Comparison of ENCODE assay signal across 23 cellular contexts in genomic region chr17:76009447-76009846, GRCh38. TPM values are rescaled to one million over a fixed set of nuclear protein-coding genes. Genes with fewer than 3 reads are reported as not detected.
DNase-seq lines count a peak whose midpoint lies in the region; ATAC-seq, FAIRE-seq and TF ChIP-seq lines count a peak whose summit lies in the region.
"Had no signal": no experiment of that assay in that cellular context is flagged by ENCODE, and none has a peak within 500 bp of the region (broad histone marks: within the 10 kb centered on the region; RNA-seq: fewer than 3 reads in every experiment).

No MANE protein-coding gene starts in this region.

- intact Hi-C loops in Panc1 (cut with micrococcal nuclease; ENCODE audit: unreplicated experiment) (no loop called here), HepG2 (cut with micrococcal nuclease; ENCODE audit: unreplicated experiment) (no loop called here), sciatic nerve (cut with DNase I) (loop anchor here (5.0 kb wide), 1 partner anchor 102 kb away; no protein-coding TSS in a partner anchor)

- no peak for TF ChIP-seq RAD21 in HepG2 (CRISPR knock-in tag; IDR thresholded peaks at IDR 0.05)

- no peak overlapping the region for H3K4me3 ChIP-seq in BLaER1 treated with 17β-estradiol and CSF1 and Interleukin-3, amounts not matched to agents 10 nM and 100 nM
- H3K4me3 ChIP-seq in Panc1 (ENCODE audit: low read depth in 2 of 2, low read length in 2 of 2) (no peak overlapping the region), HepG2 (replicated peaks in 1 of 3; ENCODE audit: insufficient read depth in 1 of 3, low read depth in 2 of 3, low read length in 3 of 3) (no peak overlapping the region)
- H3K4me3 ChIP-seq: Peyer's patch had no signal

- FAIRE-seq in HepG2 (lab: Jason Lieb, UNC) (no peak), H54 (lab: Jason Lieb, UNC) (no peak)
- FAIRE-seq: GM12891 had no signal

- ATAC-seq in Panc1 = no peak
- ATAC-seq in HepG2 = no peak
- no peak for ATAC-seq in sciatic nerve
- ATAC-seq in activated CD4-positive, CD25-positive, alpha-beta regulatory T cell treated with anti-CD3 and anti-CD28 coated beads, Interleukin-2, amount 50 U/mL, for 24 hours = no peak
- ATAC-seq: SK-N-SH treated with all-trans-retinoic acid at 6 μM for 48 hours had no signal

- TF ChIP-seq CTCF in Panc1 (IDR thresholded peaks at IDR 0.05) = no peak
- no peak for TF ChIP-seq CTCF in HepG2 (CRISPR knock-in tag; IDR thresholded peaks at IDR 0.05)

- peak overlapping the region in 3 of 11 experiments; percentile 2 to 28 (median 7); a peak in 3 of 22 replicates for H3K27ac ChIP-seq in BLaER1 treated with 17β-estradiol and CSF1 and Interleukin-3, amounts not matched to agents 10 nM and 100 nM
- no peak overlapping the region for H3K27ac ChIP-seq in Panc1 (ENCODE audit: low read length)
- H3K27ac ChIP-seq in HepG2 (ENCODE audit: extremely low read length, insufficient read depth, low read length) = no peak overlapping the region
- H3K27ac ChIP-seq: HL-60, KMS-11, Peyer's patch had no signal

- H3K27me3 ChIP-seq in BLaER1 treated with 17β-estradiol and CSF1 and Interleukin-3, amounts not matched to agents 10 nM and 100 nM = no peaks in the 10 kb centered on the region
- H3K27me3 ChIP-seq in Panc1 (ENCODE audit: control insufficient read depth, insufficient read depth, low read length) (no peaks in the 10 kb centered on the region), HepG2 (ENCODE audit: control insufficient read depth in 1 of 2, insufficient read depth in 2 of 2, low read length in 2 of 2) (no peaks in the 10 kb centered on the region)
- H3K27me3 ChIP-seq: BE2C, Peyer's patch had no signal

- H2AFZ ChIP-seq in HepG2 (ENCODE audit: low read length) = no peak overlapping the region

- TF ChIP-seq EP300 in HepG2 (IDR thresholded peaks at IDR 0.05; ENCODE audit: low read depth in 2 of 2, low read length in 2 of 2) (no peak), HepG2 (CRISPR knock-in tag; IDR thresholded peaks at IDR 0.05; ENCODE audit: borderline replicate concordance) (no peak)

- in situ Hi-C loops in Panc1 (cut with HindIII; ENCODE audit: low pct_unique_long_range_greater_than_20kb, low sequenced_read_pairs) (no loop called here), HepG2 (cut with HindIII; ENCODE audit: extremely low pct_ligation_motif_present, low pct_unique_long_range_greater_than_20kb) (loop anchor here (5.0 kb wide), 2 partner anchors 52 to 102 kb away; no protein-coding TSS in a partner anchor)

- no peaks in the 10 kb centered on the region for H4K20me1 ChIP-seq in BLaER1 treated with 17β-estradiol and CSF1 and Interleukin-3, amounts not matched to agents 10 nM and 100 nM
- H4K20me1 ChIP-seq in HepG2 (ENCODE audit: insufficient read depth, low read length) = no peaks in the 10 kb centered on the region

- WGBS in HepG2 (ENCODE audit: low lambda C conversion rate) = 94% methylated on average over 20 of the region's 20 CpGs

- peaks cover 0 to 6% (median 3%) of the 10 kb centered on the region in 11 experiments; a peak in 7 of 22 replicates for H3K36me3 ChIP-seq in BLaER1 treated with 17β-estradiol and CSF1 and Interleukin-3, amounts not matched to agents 10 nM and 100 nM
- H3K36me3 ChIP-seq in Panc1 (ENCODE audit: control insufficient read depth, insufficient read depth, low read length) (no peaks in the 10 kb centered on the region), HepG2 (replicated peaks in 1 of 2; ENCODE audit: control insufficient read depth in 1 of 2, insufficient read depth in 2 of 2, low read length in 2 of 2) (peaks cover 0 to 6% of the 10 kb centered on the region in 2 experiments; a peak in 2 of 5 replicates)
- H3K36me3 ChIP-seq: BE2C had no signal

- H3K4me2 ChIP-seq in BLaER1 treated with 17β-estradiol and CSF1 and Interleukin-3, amounts not matched to agents 10 nM and 100 nM = peak overlapping the region in 9 of 11 experiments; percentile 36 to 72 (median 58); a peak in 11 of 22 replicates
- no peak overlapping the region for H3K4me2 ChIP-seq in HepG2 (ENCODE audit: low read depth, low read length)
- H3K4me2 ChIP-seq: KMS-11 had no signal

- peak overlapping the region in 1 of 11 experiments; percentile 31; a peak in 2 of 22 replicates for H3K9ac ChIP-seq in BLaER1 treated with 17β-estradiol and CSF1 and Interleukin-3, amounts not matched to agents 10 nM and 100 nM
- H3K9ac ChIP-seq in HepG2 (ENCODE audit: insufficient read depth, low read depth, low read length) = no peak overlapping the region
- H3K9ac ChIP-seq: KMS-11 had no signal

- DNase-seq in Panc1 (ENCODE audit: low read depth, low spot score) (no peak), HepG2 (ENCODE audit: low spot score) (no peak), sciatic nerve (ENCODE audit: low spot score) (peak; percentile 55), H54 (ENCODE audit: insufficient read length, low spot score) (no peak), occipital lobe (lab: John Stamatoyannopoulos, UW) (no peak)
- DNase-seq: BE2C; CD4-positive, alpha-beta T cell; COR-L47; DND-41; H7; HFFc6; NCI-H1105; NCI-H2029 treated with DMSO at 0.1 percent for 48 hours; NCI-H226; NCI-H510A treated with DMSO at 0.1 percent for 48 hours; NCI-H748 treated with DMSO at 0.1 percent for 48 hours; Peyer's patch had no signal

- POLR2A ChIA-PET in Panc1 (lab: Charles Lee) (no interaction called here), HepG2 (lab: Yijun Ruan, JAX) (interaction anchor here (0.6 to 1.5 kb wide), 4 partner anchors 9 to 154 kb away, joined by 3 to 5 read pairs (median 4); partner anchors contain the start of genes CDK3, MRPL38 and WBP2)

- no peaks in the 10 kb centered on the region for H3K79me2 ChIP-seq in HepG2 (ENCODE audit: insufficient read depth, low read length)

- no peaks in the 10 kb centered on the region for H3K9me3 ChIP-seq in BLaER1 treated with 17β-estradiol and CSF1 and Interleukin-3, amounts not matched to agents 10 nM and 100 nM (replicated peaks in 1 of 11)
- H3K9me3 ChIP-seq in Panc1 (ENCODE audit: control insufficient read depth, insufficient read depth, low read depth, low read length) = no peaks in the 10 kb centered on the region
- H3K9me3 ChIP-seq in HepG2 (ENCODE audit: low read length) = no peaks in the 10 kb centered on the region
- H3K9me3 ChIP-seq: BE2C, Peyer's patch had no signal

- peaks cover 0 to 67% (median 41%) of the 10 kb centered on the region in 10 experiments; a peak in 17 of 20 replicates for H3K4me1 ChIP-seq in BLaER1 treated with 17β-estradiol and CSF1 and Interleukin-3, amounts not matched to agents 10 nM and 100 nM
- H3K4me1 ChIP-seq in Panc1 (ENCODE audit: control insufficient read depth, insufficient read depth, low read length) (peaks cover 15% of the 10 kb centered on the region), HepG2 (ENCODE audit: insufficient read depth, low read length) (peaks cover 21% of the 10 kb centered on the region)
- H3K4me1 ChIP-seq: BE2C had no signal

- CTCF ChIA-PET in Panc1 (lab: Charles Lee) (interaction anchor here (0.6 to 1.8 kb wide), 2 partner anchors 9 to 102 kb away, joined by 3 to 8 read pairs; partner anchors contain the start of gene CDK3), HepG2 (lab: Yijun Ruan, JAX; ENCODE audit: low intra/inter-chr PET ratio, low total read pairs) (no interaction called here)

- TF ChIP-seq POLR2A in HepG2 (IDR thresholded peaks at IDR 0.05; ENCODE audit: insufficient read depth in 1 of 2, low read depth in 2 of 2, low read length in 2 of 2) (no peak), H54 (IDR thresholded peaks at IDR 0.05; ENCODE audit: low read depth, low read length) (no peak)

- BruUV-seq in Panc1 (replicated peaks; lab: Mats Ljungman, UMichigan) = TSS peak; percentile 82
- BruUV-seq in HepG2 (replicated peaks; lab: Mats Ljungman, UMichigan) = no TSS peak

RNA-seq across cellular contexts. Expression of gene CDK3, which starts 8.8 kb away (rescaled TPM):
- 11.9 TPM for total RNA-seq in Panc1 (2021; ENCODE audit: unreplicated experiment)
- 7.0 TPM for polyA plus RNA-seq in Panc1 (2012; ENCODE audit: insufficient read length)
- total RNA-seq in HepG2 (2016; rRNA removed; fragmentation: Illumina TruSeq; extraction: Trizol) = 2.0 and 5.8 TPM in 2 replicates
- total RNA-seq in HepG2 (2016; cell fraction: cytosol; rRNA removed; fragmentation: Illumina TruSeq; extraction: Trizol; ENCODE audit: low read depth) = 1.8 and 2.5 TPM in 2 replicates
- total RNA-seq in HepG2 (2016; cell fraction: insoluble cytoplasmic fraction; rRNA removed; fragmentation: Illumina TruSeq; extraction: Trizol) = 1.6 and 5.0 TPM in 2 replicates
- total RNA-seq in HepG2 (2016; cell fraction: membrane; rRNA removed; fragmentation: Illumina TruSeq; extraction: Trizol) = 2.3 TPM in 2 replicates
- 7.8 and 9.0 TPM in 2 replicates for total RNA-seq in HepG2 (2016; cell fraction: nucleus; rRNA removed; fragmentation: Illumina TruSeq; extraction: Trizol)
- polyA plus RNA-seq in HepG2 (2011; rRNA removed) = 11.4 and 18.0 TPM in 2 replicates
- polyA plus RNA-seq in HepG2 (2011; cell fraction: cytosol; rRNA removed) = 5.4 and 6.1 TPM in 2 replicates
- 90.2 and 107 TPM in 2 replicates for polyA plus RNA-seq in HepG2 (2011; cell fraction: nucleus; rRNA removed)
- polyA plus RNA-seq in HepG2 (2012) = 10.2 and 11.2 TPM in 2 replicates
- 0.93 and 1.5 TPM in 2 replicates for polyA plus RNA-seq in HepG2 (2016; cell fraction: cytosol; fragmentation: Illumina TruSeq; extraction: Trizol; ENCODE audit: low read depth)
- polyA plus RNA-seq in HepG2 (2016; cell fraction: insoluble cytoplasmic fraction; fragmentation: Illumina TruSeq; extraction: Trizol; ENCODE audit: low read depth) = 1.1 and 1.4 TPM in 2 replicates
- polyA plus RNA-seq in HepG2 (2016; cell fraction: membrane; fragmentation: Illumina TruSeq; extraction: Trizol; ENCODE audit: low read depth) = 1.8 and 2.0 TPM in 2 replicates
- polyA plus RNA-seq in HepG2 (2016; cell fraction: nucleus; fragmentation: Illumina TruSeq; extraction: Trizol; ENCODE audit: insufficient read depth, low read depth) = 29.8 and 32.4 TPM in 2 replicates
- 0.84 and 2.9 TPM in 2 replicates for polyA minus RNA-seq in HepG2 (2011; rRNA and poly(A)+ RNA removed; ENCODE audit: low replicate concordance)
- polyA minus RNA-seq in HepG2 (2011; cell fraction: cytosol; rRNA and poly(A)+ RNA removed) = 0.62 and 1.3 TPM in 2 replicates
- polyA minus RNA-seq in HepG2 (2011; cell fraction: nucleus; rRNA and poly(A)+ RNA removed) = 4.0 and 7.6 TPM in 2 replicates
- total RNA-seq in sciatic nerve = 5.2 TPM
- total RNA-seq in occipital lobe = 0.78 TPM

RNA-seq across cellular contexts. Expression of gene EVPL, which starts 17.7 kb away (rescaled TPM):
- total RNA-seq in Panc1 (2021; ENCODE audit: unreplicated experiment) = 36.4 TPM
- polyA plus RNA-seq in Panc1 (2012; ENCODE audit: insufficient read length) = 44.9 TPM
- 3.6 and 8.2 TPM in 2 replicates for total RNA-seq in HepG2 (2016; rRNA removed; fragmentation: Illumina TruSeq; extraction: Trizol)
- total RNA-seq in HepG2 (2016; cell fraction: cytosol; rRNA removed; fragmentation: Illumina TruSeq; extraction: Trizol; ENCODE audit: low read depth) = 1.1 and 1.8 TPM in 2 replicates
- 2.4 and 9.2 TPM in 2 replicates for total RNA-seq in HepG2 (2016; cell fraction: insoluble cytoplasmic fraction; rRNA removed; fragmentation: Illumina TruSeq; extraction: Trizol)
- total RNA-seq in HepG2 (2016; cell fraction: membrane; rRNA removed; fragmentation: Illumina TruSeq; extraction: Trizol) = 1.1 and 1.4 TPM in 2 replicates
- 8.8 and 9.0 TPM in 2 replicates for total RNA-seq in HepG2 (2016; cell fraction: nucleus; rRNA removed; fragmentation: Illumina TruSeq; extraction: Trizol)
- polyA plus RNA-seq in HepG2 (2011; rRNA removed) = 2.1 and 4.3 TPM in 2 replicates
- 0.99 and 1.4 TPM in 2 replicates for polyA plus RNA-seq in HepG2 (2011; cell fraction: cytosol; rRNA removed)
- polyA plus RNA-seq in HepG2 (2011; cell fraction: nucleus; rRNA removed) = 26.0 and 30.5 TPM in 2 replicates
- polyA plus RNA-seq in HepG2 (2012) = 3.9 and 4.6 TPM in 2 replicates
- 0.88 and 1.3 TPM in 2 replicates for polyA plus RNA-seq in HepG2 (2016; cell fraction: cytosol; fragmentation: Illumina TruSeq; extraction: Trizol; ENCODE audit: low read depth)
- 2.9 and 4.4 TPM in 2 replicates for polyA plus RNA-seq in HepG2 (2016; cell fraction: insoluble cytoplasmic fraction; fragmentation: Illumina TruSeq; extraction: Trizol; ENCODE audit: low read depth)
- polyA plus RNA-seq in HepG2 (2016; cell fraction: membrane; fragmentation: Illumina TruSeq; extraction: Trizol; ENCODE audit: low read depth) = 1.0 and 1.6 TPM in 2 replicates
- polyA plus RNA-seq in HepG2 (2016; cell fraction: nucleus; fragmentation: Illumina TruSeq; extraction: Trizol; ENCODE audit: insufficient read depth, low read depth) = 26.6 and 28.0 TPM in 2 replicates
- polyA minus RNA-seq in HepG2 (2011; rRNA and poly(A)+ RNA removed; ENCODE audit: low replicate concordance) = 3.4 and 3.8 TPM in 2 replicates
- 3.0 TPM in 2 replicates for polyA minus RNA-seq in HepG2 (2011; cell fraction: cytosol; rRNA and poly(A)+ RNA removed)
- polyA minus RNA-seq in HepG2 (2011; cell fraction: nucleus; rRNA and poly(A)+ RNA removed) = 4.9 and 7.6 TPM in 2 replicates
- 1.2 TPM for total RNA-seq in sciatic nerve
- total RNA-seq in occipital lobe = not detected
- total RNA-seq: H7, HFFc6 had no signal

RNA-seq across cellular contexts. Expression of gene TEN1, which starts 30.4 kb away (rescaled TPM):
- 41.3 TPM for total RNA-seq in Panc1 (2021; ENCODE audit: unreplicated experiment)
- polyA plus RNA-seq in Panc1 (2012; ENCODE audit: insufficient read length) = 57.2 TPM
- 14.7 and 18.0 TPM in 2 replicates for total RNA-seq in HepG2 (2016; rRNA removed; fragmentation: Illumina TruSeq; extraction: Trizol)
- 26.3 and 36.8 TPM in 2 replicates for total RNA-seq in HepG2 (2016; cell fraction: cytosol; rRNA removed; fragmentation: Illumina TruSeq; extraction: Trizol; ENCODE audit: low read depth)
- total RNA-seq in HepG2 (2016; cell fraction: insoluble cytoplasmic fraction; rRNA removed; fragmentation: Illumina TruSeq; extraction: Trizol) = 13.8 and 19.0 TPM in 2 replicates
- 38.9 and 47.5 TPM in 2 replicates for total RNA-seq in HepG2 (2016; cell fraction: membrane; rRNA removed; fragmentation: Illumina TruSeq; extraction: Trizol)
- 9.0 and 10.9 TPM in 2 replicates for total RNA-seq in HepG2 (2016; cell fraction: nucleus; rRNA removed; fragmentation: Illumina TruSeq; extraction: Trizol)
- polyA plus RNA-seq in HepG2 (2011; rRNA removed) = 21.3 and 29.4 TPM in 2 replicates
- polyA plus RNA-seq in HepG2 (2011; cell fraction: cytosol; rRNA removed) = 20.7 and 26.7 TPM in 2 replicates
- 68.4 and 69.7 TPM in 2 replicates for polyA plus RNA-seq in HepG2 (2011; cell fraction: nucleus; rRNA removed)
- 17.2 and 19.1 TPM in 2 replicates for polyA plus RNA-seq in HepG2 (2012)
- 36.8 and 50.4 TPM in 2 replicates for polyA plus RNA-seq in HepG2 (2016; cell fraction: cytosol; fragmentation: Illumina TruSeq; extraction: Trizol; ENCODE audit: low read depth)
- 17.0 and 17.1 TPM in 2 replicates for polyA plus RNA-seq in HepG2 (2016; cell fraction: insoluble cytoplasmic fraction; fragmentation: Illumina TruSeq; extraction: Trizol; ENCODE audit: low read depth)
- polyA plus RNA-seq in HepG2 (2016; cell fraction: membrane; fragmentation: Illumina TruSeq; extraction: Trizol; ENCODE audit: low read depth) = 37.6 and 44.5 TPM in 2 replicates
- 23.5 and 24.6 TPM in 2 replicates for polyA plus RNA-seq in HepG2 (2016; cell fraction: nucleus; fragmentation: Illumina TruSeq; extraction: Trizol; ENCODE audit: insufficient read depth, low read depth)
- 12.3 and 13.2 TPM in 2 replicates for polyA minus RNA-seq in HepG2 (2011; rRNA and poly(A)+ RNA removed; ENCODE audit: low replicate concordance)
- 3.3 and 7.8 TPM in 2 replicates for polyA minus RNA-seq in HepG2 (2011; cell fraction: cytosol; rRNA and poly(A)+ RNA removed)
- polyA minus RNA-seq in HepG2 (2011; cell fraction: nucleus; rRNA and poly(A)+ RNA removed) = 6.5 and 7.1 TPM in 2 replicates
- total RNA-seq in sciatic nerve = 8.1 TPM
- 7.3 TPM for total RNA-seq in occipital lobe

RNA-seq across cellular contexts. Expression of gene ACOX1, which starts 30.5 kb away (rescaled TPM):
- 53.5 TPM for total RNA-seq in Panc1 (2021; ENCODE audit: unreplicated experiment)
- polyA plus RNA-seq in Panc1 (2012; ENCODE audit: insufficient read length) = 26.8 TPM
- 120 and 156 TPM in 2 replicates for total RNA-seq in HepG2 (2016; rRNA removed; fragmentation: Illumina TruSeq; extraction: Trizol)
- 10.7 and 14.1 TPM in 2 replicates for total RNA-seq in HepG2 (2016; cell fraction: cytosol; rRNA removed; fragmentation: Illumina TruSeq; extraction: Trizol; ENCODE audit: low read depth)
- total RNA-seq in HepG2 (2016; cell fraction: insoluble cytoplasmic fraction; rRNA removed; fragmentation: Illumina TruSeq; extraction: Trizol) = 117 and 150 TPM in 2 replicates
- 29.9 and 30.7 TPM in 2 replicates for total RNA-seq in HepG2 (2016; cell fraction: membrane; rRNA removed; fragmentation: Illumina TruSeq; extraction: Trizol)
- total RNA-seq in HepG2 (2016; cell fraction: nucleus; rRNA removed; fragmentation: Illumina TruSeq; extraction: Trizol) = 86.5 and 102 TPM in 2 replicates
- polyA plus RNA-seq in HepG2 (2011; rRNA removed) = 84.2 and 86.4 TPM in 2 replicates
- 56.8 and 64.7 TPM in 2 replicates for polyA plus RNA-seq in HepG2 (2011; cell fraction: cytosol; rRNA removed)
- 77.2 and 84.5 TPM in 2 replicates for polyA plus RNA-seq in HepG2 (2011; cell fraction: nucleus; rRNA removed)
- polyA plus RNA-seq in HepG2 (2012) = 59.6 and 89.0 TPM in 2 replicates
- 5.3 and 5.6 TPM in 2 replicates for polyA plus RNA-seq in HepG2 (2016; cell fraction: cytosol; fragmentation: Illumina TruSeq; extraction: Trizol; ENCODE audit: low read depth)
- polyA plus RNA-seq in HepG2 (2016; cell fraction: insoluble cytoplasmic fraction; fragmentation: Illumina TruSeq; extraction: Trizol; ENCODE audit: low read depth) = 71.5 and 71.7 TPM in 2 replicates
- polyA plus RNA-seq in HepG2 (2016; cell fraction: membrane; fragmentation: Illumina TruSeq; extraction: Trizol; ENCODE audit: low read depth) = 8.6 and 11.1 TPM in 2 replicates
- polyA plus RNA-seq in HepG2 (2016; cell fraction: nucleus; fragmentation: Illumina TruSeq; extraction: Trizol; ENCODE audit: insufficient read depth, low read depth) = 66.2 and 73.5 TPM in 2 replicates
- polyA minus RNA-seq in HepG2 (2011; rRNA and poly(A)+ RNA removed; ENCODE audit: low replicate concordance) = 73.6 and 303 TPM in 2 replicates
- 201 and 237 TPM in 2 replicates for polyA minus RNA-seq in HepG2 (2011; cell fraction: cytosol; rRNA and poly(A)+ RNA removed)
- polyA minus RNA-seq in HepG2 (2011; cell fraction: nucleus; rRNA and poly(A)+ RNA removed) = 162 and 215 TPM in 2 replicates
- total RNA-seq in sciatic nerve = 64.6 TPM
- 94.1 TPM for total RNA-seq in occipital lobe
